In the genomic region with DNA sequence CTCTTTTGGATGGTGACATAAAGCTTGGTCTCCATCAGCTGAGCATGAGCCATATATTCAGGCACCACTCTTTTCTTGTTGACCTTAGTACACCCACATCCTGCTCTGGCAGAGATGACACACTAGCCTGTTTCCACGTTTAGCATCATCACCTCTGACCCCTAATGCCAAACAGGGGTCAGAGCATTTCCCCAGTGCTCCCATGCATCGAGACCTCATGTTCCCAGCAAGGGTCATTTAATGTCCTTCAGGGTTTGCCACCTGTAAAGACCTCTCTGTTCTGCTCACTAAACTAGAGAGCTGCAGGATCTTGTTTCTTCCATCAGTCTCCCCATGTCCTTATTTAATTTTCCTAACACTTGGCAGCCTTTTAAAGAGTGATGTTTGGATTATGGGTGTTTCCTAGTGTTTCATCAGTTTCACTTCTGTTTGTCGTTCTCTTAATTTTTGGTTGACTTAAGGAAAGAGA, we compare ENCODE assay signal across 16 cellular contexts.
DNase-seq lines count a peak whose midpoint lies in the region; ATAC-seq and TF ChIP-seq lines count a peak whose summit lies in the region.
"Had no signal": no experiment of that assay in that cellular context is flagged by ENCODE, and none has a peak within 500 bp of the region (broad histone marks: within the 10 kb centered on the region; RNA-seq: fewer than 3 reads in every experiment).

No MANE protein-coding gene starts in this region.

- H3K27me3 Mint-ChIP-seq in neural progenitor cell (ENCODE audit: insufficient read depth, low read depth) = no peaks in the 10 kb centered on the region
- H3K27me3 Mint-ChIP-seq: CD4-positive, alpha-beta memory T cell; IgD-negative memory B cell; natural killer cell treated with Interleukin-12 subunit alpha and Interleukin-12 subunit beta and Interleukin-15 and Interleukin-18, amount 100 ng/mL, for 72 hours had no signal

- H3K9me2 ChIP-seq in GM23248 (ENCODE audit: insufficient read depth) = no peaks in the 10 kb centered on the region

- no peak overlapping the region; the same call in 1 of the 2 replicates for H3K4me3 ChIP-seq in GM23248
- no peak overlapping the region for H3K4me3 ChIP-seq in choroid plexus epithelial cell (ENCODE audit: low read depth, low read length)
- no peak overlapping the region for H3K4me3 ChIP-seq in neural progenitor cell
- H3K4me3 ChIP-seq: hepatocyte had no signal

- no peaks in the 10 kb centered on the region for H3K79me2 ChIP-seq in GM23248 (ENCODE audit: insufficient read depth)
- H3K79me2 ChIP-seq in neural progenitor cell (ENCODE audit: low read depth) = no peaks in the 10 kb centered on the region
- H3K79me2 ChIP-seq: hepatocyte had no signal

- in situ Hi-C loops in GM23248 (cut with MboI) = no loop called here

- ATAC-seq in GM21825 (IDR thresholded peaks at IDR 0.05; ENCODE audit: unreplicated experiment) (no peak), GM18861 (IDR thresholded peaks at IDR 0.05; ENCODE audit: unreplicated experiment) (no peak)
- ATAC-seq: natural killer cell treated with Interleukin-12 subunit alpha and Interleukin-12 subunit beta and Interleukin-15 and Interleukin-18, amount 100 ng/mL, for 72 hours had no signal

- H3F3A ChIP-seq in GM23248 (ENCODE audit: insufficient read depth) (peaks cover 28% of the 10 kb centered on the region), neural progenitor cell (ENCODE audit: low read depth) (peaks cover 4% of the 10 kb centered on the region)

- no peaks in the 10 kb centered on the region for H4K20me1 ChIP-seq in GM23248 (ENCODE audit: insufficient read depth)
- H4K20me1 ChIP-seq in neural progenitor cell (ENCODE audit: low read depth) = no peaks in the 10 kb centered on the region

- TF ChIP-seq CTCF in choroid plexus epithelial cell (conservative IDR thresholded peaks at IDR 0.05; ENCODE audit: low read depth, low read length) (no peak), neural progenitor cell (IDR thresholded peaks at IDR 0.05) (no peak)

- peaks cover 45% of the 10 kb centered on the region for H3K4me1 ChIP-seq in GM23248 (ENCODE audit: insufficient read depth)
- H3K4me1 ChIP-seq in neural progenitor cell = no peaks in the 10 kb centered on the region

- no peaks in the 10 kb centered on the region for H3K36me3 Mint-ChIP-seq in neural progenitor cell
- H3K36me3 Mint-ChIP-seq: natural killer cell treated with Interleukin-12 subunit alpha and Interleukin-12 subunit beta and Interleukin-15 and Interleukin-18, amount 100 ng/mL, for 72 hours had no signal

- H3K36me3 ChIP-seq in GM23248 (ENCODE audit: low read depth) (no peaks in the 10 kb centered on the region), neural progenitor cell (no peaks in the 10 kb centered on the region)

- H3K9me3 ChIP-seq in GM23248 (ENCODE audit: low read depth) (no peaks in the 10 kb centered on the region), neural progenitor cell (ENCODE audit: low read depth) (no peaks in the 10 kb centered on the region)

- H3K4me2 ChIP-seq in GM23248 (ENCODE audit: unreplicated experiment) (peak overlapping the region; percentile 17), neural progenitor cell (no peak overlapping the region)
- H3K4me2 ChIP-seq: hepatocyte had no signal

- 0 out of 2 replicates have a peak overlapping the region, but pooled peaks have one; percentile 24 for H2AFZ ChIP-seq in GM23248
- no peak overlapping the region for H2AFZ ChIP-seq in neural progenitor cell (replicated peaks)
- H2AFZ ChIP-seq: hepatocyte had no signal

- H3K9ac ChIP-seq in GM23248 = no peak overlapping the region
- H3K9ac ChIP-seq in neural progenitor cell = no peak overlapping the region

- DNase-seq in GM23248 (peak; percentile 50), MV-4-11 (lab: John Stamatoyannopoulos, UW) (peak; percentile 59), choroid plexus epithelial cell (ENCODE audit: low read depth) (peak; percentile 17), neural progenitor cell (ENCODE audit: low spot score) (no peak), NCI-H345 treated with DMSO at 0.1 percent for 48 hours (lab: John Stamatoyannopoulos, UW; ENCODE audit: unreplicated experiment) (no peak), NCI-H524 treated with DMSO at 0.1 percent for 48 hours (lab: John Stamatoyannopoulos, UW) (no peak)
- DNase-seq: activated CD8-positive, alpha-beta memory T cell treated with anti-CD3 and anti-CD28 coated beads for 24 hours; CD4-positive, alpha-beta memory T cell; NCI-H1436; NCI-H526 treated with DMSO at 0.1 percent for 48 hours; SHP77 treated with DMSO at 0.1 percent for 48 hours had no signal

- no peak overlapping the region for H3K4me3 Mint-ChIP-seq in neural progenitor cell
- H3K4me3 Mint-ChIP-seq: CD4-positive, alpha-beta memory T cell; IgD-negative memory B cell; natural killer cell treated with Interleukin-12 subunit alpha and Interleukin-12 subunit beta and Interleukin-15 and Interleukin-18, amount 100 ng/mL, for 72 hours had no signal

- H3K4me1 Mint-ChIP-seq in neural progenitor cell = no peaks in the 10 kb centered on the region
- H3K4me1 Mint-ChIP-seq: CD4-positive, alpha-beta memory T cell had no signal

- H3K27me3 ChIP-seq in GM23248 (replicated peaks; ENCODE audit: insufficient read depth) = no peaks in the 10 kb centered on the region
- H3K27me3 ChIP-seq in neural progenitor cell = no peaks in the 10 kb centered on the region
- H3K27me3 ChIP-seq: hepatocyte had no signal

- WGBS in GM23248 (ENCODE audit: low coverage in 1 of 2, low lambda C conversion rate in 2 of 2, missing lambda C conversion rate in 2 of 2), 2 experiments = 32 to 42% methylated on average over 3 of the region's 3 CpGs

- H3K27ac ChIP-seq in GM23248 = peak overlapping the region; percentile 20; the same call in 1 of the 2 replicates
- no peak overlapping the region for H3K27ac ChIP-seq in neural progenitor cell
- H3K27ac ChIP-seq: hepatocyte had no signal

- H3K27ac Mint-ChIP-seq in neural progenitor cell = peak overlapping the region; percentile 3
- H3K27ac Mint-ChIP-seq: natural killer cell treated with Interleukin-12 subunit alpha and Interleukin-12 subunit beta and Interleukin-15 and Interleukin-18, amount 100 ng/mL, for 72 hours had no signal

- no peaks in the 10 kb centered on the region for H3K9me3 Mint-ChIP-seq in neural progenitor cell
- H3K9me3 Mint-ChIP-seq: IgD-negative memory B cell; natural killer cell treated with Interleukin-12 subunit alpha and Interleukin-12 subunit beta and Interleukin-15 and Interleukin-18, amount 100 ng/mL, for 72 hours had no signal

Comparison
In these comparisons a context has a peak if more than half of its experiments do, and no peak if none do; other contexts are left out.
1. DNase-seq: peak in GM23248 (single experiment), MV-4-11 (single experiment) and choroid plexus epithelial cell (single experiment); none in neural progenitor cell (single experiment), NCI-H345 treated with DMSO at 0.1 percent for 48 hours (single experiment) and NCI-H524 treated with DMSO at 0.1 percent for 48 hours (single experiment).